Comparison of ENCODE assay signal across 16 cellular contexts in the genomic region with DNA sequence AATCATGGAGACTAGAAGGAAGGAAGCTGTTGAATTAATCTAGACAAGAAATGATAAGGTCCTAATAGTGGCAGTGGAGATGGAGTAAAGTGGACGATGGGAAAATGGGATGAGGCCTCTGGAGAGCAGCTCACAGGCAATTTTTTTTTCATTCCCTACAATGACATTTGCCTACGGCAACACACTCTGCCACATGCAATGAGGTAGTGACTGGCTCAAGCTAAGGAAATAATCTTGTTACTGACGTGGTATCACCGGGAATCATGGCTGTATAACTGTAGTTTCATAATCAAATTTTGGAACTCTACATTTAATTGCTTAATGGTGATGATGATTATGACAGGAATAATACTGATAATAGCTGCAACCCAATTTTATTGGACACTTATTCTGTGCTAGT. TPM values are rescaled to one million over a fixed set of nuclear protein-coding genes. Genes with fewer than 3 reads are reported as not detected.
A peak's percentile ranks its signal among the peaks of the same experiment; 100 is the strongest.
DNase-seq lines count a peak whose midpoint lies in the region; TF ChIP-seq lines count a peak whose summit lies in the region.
"Had no signal": no experiment of that assay in that cellular context is flagged by ENCODE, and none has a peak within 500 bp of the region (broad histone marks: within the 10 kb centered on the region; RNA-seq: fewer than 3 reads in every experiment).

No MANE protein-coding gene starts in this region.

- H3K27ac Mint-ChIP-seq in CD14-positive monocyte (peak overlapping the region in 6 of 7 donors; percentile 22 to 80 (median 56)), osteocyte (ENCODE audit: unreplicated experiment) (peak overlapping the region; percentile 29)
- H3K27ac Mint-ChIP-seq in activated naive CD8-positive, alpha-beta T cell treated with anti-CD3 and anti-CD28 coated beads for 36 hours: no peak overlapping the region
- H3K27ac Mint-ChIP-seq: CD8-positive, alpha-beta memory T cell had no signal

- H3K36me3 ChIP-seq in tibial artery: peaks cover 0 to 8% (median 4%) of the 10 kb centered on the region in 3 donors

- H3K4me3 ChIP-seq in coronary artery (no peak overlapping the region), tibial artery (no peak overlapping the region)
- H3K4me3 ChIP-seq: A549, HAP-1 had no signal

- H3K4me1 Mint-ChIP-seq in CD14-positive monocyte: peaks cover 21% of the 10 kb centered on the region
- peaks cover 50% of the 10 kb centered on the region for H3K4me1 Mint-ChIP-seq in osteocyte (ENCODE audit: unreplicated experiment)
- H3K4me1 Mint-ChIP-seq in activated naive CD8-positive, alpha-beta T cell treated with anti-CD3 and anti-CD28 coated beads for 36 hours: no peaks in the 10 kb centered on the region
- H3K4me1 Mint-ChIP-seq: CD8-positive, alpha-beta memory T cell had no signal

- H3K27ac ChIP-seq in coronary artery (peak overlapping the region; percentile 71 to 82), tibial artery (peak overlapping the region; percentile 68 to 78)

- H3K27me3 ChIP-seq in tibial artery: no peaks in the 10 kb centered on the region

- H3K9me3 Mint-ChIP-seq in CD14-positive monocyte: no peaks in the 10 kb centered on the region
- no peaks in the 10 kb centered on the region for H3K9me3 Mint-ChIP-seq in osteocyte (ENCODE audit: unreplicated experiment)
- no peaks in the 10 kb centered on the region for H3K9me3 Mint-ChIP-seq in activated naive CD8-positive, alpha-beta T cell treated with anti-CD3 and anti-CD28 coated beads for 36 hours
- H3K9me3 Mint-ChIP-seq: CD8-positive, alpha-beta memory T cell had no signal

- intact Hi-C loops in CD14-positive monocyte (cut with micrococcal nuclease): no loop called here
- intact Hi-C loops in tibial artery (cut with DNase I; ENCODE audit: low total_unique reads): no loop called here

- no peak overlapping the region for H3K4me3 Mint-ChIP-seq in CD14-positive monocyte
- no peak overlapping the region for H3K4me3 Mint-ChIP-seq in osteocyte (ENCODE audit: unreplicated experiment)
- H3K4me3 Mint-ChIP-seq in activated naive CD8-positive, alpha-beta T cell treated with anti-CD3 and anti-CD28 coated beads for 36 hours: no peak overlapping the region
- H3K4me3 Mint-ChIP-seq: CD8-positive, alpha-beta memory T cell had no signal

- no peaks in the 10 kb centered on the region for H3K9me3 ChIP-seq in tibial artery
- H3K9me3 ChIP-seq: A549, HAP-1 had no signal

- H3K27me3 Mint-ChIP-seq in CD14-positive monocyte (ENCODE audit: low read depth in 3 of 3) (no peaks in the 10 kb centered on the region), osteocyte (ENCODE audit: unreplicated experiment) (no peaks in the 10 kb centered on the region)
- no peaks in the 10 kb centered on the region for H3K27me3 Mint-ChIP-seq in activated naive CD8-positive, alpha-beta T cell treated with anti-CD3 and anti-CD28 coated beads for 36 hours
- H3K27me3 Mint-ChIP-seq: CD8-positive, alpha-beta memory T cell had no signal

- TF ChIP-seq CTCF in CD14-positive monocyte (IDR thresholded peaks at IDR 0.05): no peak
- no peak for TF ChIP-seq CTCF in coronary artery (IDR thresholded peaks at IDR 0.05)
- no peak for TF ChIP-seq CTCF in osteocyte (IDR thresholded peaks at IDR 0.05)
- TF ChIP-seq CTCF in tibial artery (IDR thresholded peaks at IDR 0.05): no peak

- H3K36me3 Mint-ChIP-seq in CD14-positive monocyte (peaks cover 64 to 82% of the 10 kb centered on the region in 2 donors), osteocyte (ENCODE audit: unreplicated experiment) (peaks cover 2% of the 10 kb centered on the region)
- peaks cover 5% of the 10 kb centered on the region for H3K36me3 Mint-ChIP-seq in activated naive CD8-positive, alpha-beta T cell treated with anti-CD3 and anti-CD28 coated beads for 36 hours

- DNase-seq in CD14-positive monocyte (ENCODE audit: low spot score) (no peak), coronary artery (ENCODE audit: low spot score) (no peak), osteocyte (ENCODE audit: extremely low spot score, unreplicated experiment) (no peak), tibial artery (no peak)
- DNase-seq in stimulated activated CD4-positive, alpha-beta T cell treated with anti-CD3 and anti-CD28 coated beads, Interleukin-12 subunit alpha, Interleukin-12 subunit beta, amount 100 ng/mL, for 4 hours: no peak
- DNase-seq in activated naive CD8-positive, alpha-beta T cell treated with anti-CD3 and anti-CD28 coated beads for 36 hours: no peak
- no peak for DNase-seq in NK-92 treated with Interleukin-12 subunit alpha and Interleukin-12 subunit beta, amount 100 ng/mL, for 24 hours (lab: John Stamatoyannopoulos, UW)
- DNase-seq: CD8-positive, alpha-beta memory T cell; DMS53; GF-D8 had no signal

- H3K4me1 ChIP-seq in tibial artery: peaks cover 0 to 59% (median 36%) of the 10 kb centered on the region in 4 donors
- H3K4me1 ChIP-seq: HAP-1 had no signal

RNA-seq across cellular contexts. Expression of a gene that starts 12.1 kb away (rescaled TPM):
- 1 to 10 TPM; 1.2 to 1.4 TPM for polyA plus RNA-seq in CD14-positive monocyte
- total RNA-seq in osteocyte: 7.5 and 7.6 TPM in 2 replicates
- total RNA-seq in activated naive CD8-positive, alpha-beta T cell treated with anti-CD3 and anti-CD28 coated beads for 36 hours: 1 to 10 TPM; 1.3 TPM

RNA-seq across cellular contexts. Expression of a gene that starts 17.6 kb away (rescaled TPM):
- not detected for polyA plus RNA-seq in CD14-positive monocyte
- not detected in 2 replicates for total RNA-seq in osteocyte
- total RNA-seq in activated naive CD8-positive, alpha-beta T cell treated with anti-CD3 and anti-CD28 coated beads for 36 hours: not detected
- total RNA-seq: CD8-positive, alpha-beta memory T cell; H1; HT1080 had no signal
- polyA plus RNA-seq: A549; AG04450; BJ; CD8-positive, alpha-beta memory T cell; H1 had no signal

RNA-seq across cellular contexts. Expression of a gene that starts 31.5 kb away (rescaled TPM):
- polyA plus RNA-seq in CD14-positive monocyte: 100 to 1,000 TPM; 105 to 128 TPM
- 6.6 and 10.2 TPM in 2 replicates for total RNA-seq in osteocyte
- total RNA-seq in activated naive CD8-positive, alpha-beta T cell treated with anti-CD3 and anti-CD28 coated beads for 36 hours: 1 to 10 TPM; 7.7 to 9.4 TPM
